ENCODE assay signal across 8 cellular contexts in the genomic region with DNA sequence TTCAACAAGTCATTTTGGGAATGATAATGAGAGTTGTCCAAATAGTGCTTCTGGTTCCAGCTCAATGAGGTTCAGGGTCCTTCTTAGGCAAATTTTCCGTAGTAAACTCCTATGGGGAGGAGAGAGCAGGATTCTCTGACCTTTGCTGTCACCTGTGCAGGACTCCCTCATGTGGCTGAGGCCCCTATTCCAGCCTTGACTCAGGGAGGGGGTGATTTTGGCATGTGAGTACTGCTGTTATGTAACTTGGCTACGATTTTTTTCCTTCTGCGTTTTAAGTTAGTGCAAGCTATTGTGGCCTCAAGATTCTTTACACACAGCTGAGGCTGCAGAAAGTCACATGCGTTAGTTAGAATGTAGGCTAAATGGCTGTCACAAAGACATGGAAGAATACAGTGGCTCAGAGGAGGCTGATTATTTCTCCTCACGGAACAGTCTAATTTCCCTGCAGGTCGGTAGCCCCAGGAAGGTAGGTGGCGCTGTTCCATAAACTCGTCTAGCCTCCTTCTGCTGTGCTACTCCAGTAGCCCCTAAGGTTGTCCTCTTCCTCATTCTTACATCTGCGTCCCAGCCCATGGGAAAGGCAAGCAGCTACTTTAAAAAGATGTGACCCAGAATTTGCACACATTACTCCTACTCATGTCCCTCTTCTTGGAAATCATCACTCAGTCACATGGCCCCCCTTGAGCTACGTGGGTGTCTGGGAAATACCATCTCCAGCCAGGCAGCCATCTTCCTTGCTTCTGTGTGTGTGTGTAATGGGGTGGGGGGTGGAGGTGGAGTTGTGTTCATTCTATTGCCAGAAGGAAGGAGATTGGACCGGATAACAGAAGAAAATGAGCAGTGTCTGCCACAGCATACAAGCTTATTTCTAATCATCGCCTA.
DNase-seq lines count a peak whose midpoint lies in the region; ATAC-seq and TF ChIP-seq lines count a peak whose summit lies in the region.

No MANE protein-coding gene starts in this region.

- TF ChIP-seq EP300 in neural cell (conservative IDR thresholded peaks at IDR 0.05; ENCODE audit: poor library complexity, severe bottlenecking), result no peak

- no peaks in the 10 kb centered on the region for H3F3A ChIP-seq in neural cell (ENCODE audit: insufficient read depth, low read length, poor library complexity, severe bottlenecking)

- H3K36me3 ChIP-seq in neural cell (ENCODE audit: insufficient read depth, low read length), result no peaks in the 10 kb centered on the region

- no peak overlapping the region for H3K9ac ChIP-seq in neural cell (ENCODE audit: low read length)

- TF ChIP-seq RAD21 in neural cell (conservative IDR thresholded peaks at IDR 0.05), result no peak

- no peak overlapping the region for H3K27ac ChIP-seq in neural cell (ENCODE audit: low read length)

- H3K9me2 ChIP-seq in neural cell (ENCODE audit: insufficient read depth, low read length), result no peaks in the 10 kb centered on the region

- H4K20me1 ChIP-seq in neural cell (ENCODE audit: insufficient read depth), result no peaks in the 10 kb centered on the region

- DNase-seq in HT1080 (ENCODE audit: low read depth) (peak; percentile 29), cerebellar cortex (ENCODE audit: low spot score) (peak; percentile 28), AG08395 (ENCODE audit: low spot score) (no peak), islet precursor cell (no peak)

- no peak overlapping the region for H3K4me3 ChIP-seq in neural cell (ENCODE audit: low read length)

- peak; percentile 42 for TF ChIP-seq CTCF in neural cell (IDR thresholded peaks at IDR 0.05; ENCODE audit: poor library complexity, severe bottlenecking)

- no peaks in the 10 kb centered on the region for H3K9me3 ChIP-seq in neural cell (ENCODE audit: low read length)

- H3K4me2 ChIP-seq in neural cell (ENCODE audit: low read length), result no peak overlapping the region

- ATAC-seq in GM18502 (IDR thresholded peaks at IDR 0.05; ENCODE audit: poor library complexity, unreplicated experiment) (peak; percentile 52), HG03354 (IDR thresholded peaks at IDR 0.05; ENCODE audit: poor library complexity, severe bottlenecking, unreplicated experiment) (no peak), HG03159 (IDR thresholded peaks at IDR 0.05; ENCODE audit: unreplicated experiment) (no peak)

- H3K27me3 ChIP-seq in neural cell (ENCODE audit: insufficient read depth, low read depth, low read length), result no peaks in the 10 kb centered on the region

- no peaks in the 10 kb centered on the region for H3K79me2 ChIP-seq in neural cell (replicated peaks; ENCODE audit: insufficient read depth, low read length)

- H2AFZ ChIP-seq in neural cell (ENCODE audit: low read depth, low read length), result no peak overlapping the region

TF ChIP-seq in neural cell, 6 proteins besides CTCF, POLR2A, EP300 and RAD21:
- TF ChIP-seq TAF1 (IDR thresholded peaks at IDR 0.05; ENCODE audit: low read depth) (no peak), POLR2AphosphoS5 (IDR thresholded peaks at IDR 0.05) (no peak)
- TF ChIP-seq, protein P1, sequence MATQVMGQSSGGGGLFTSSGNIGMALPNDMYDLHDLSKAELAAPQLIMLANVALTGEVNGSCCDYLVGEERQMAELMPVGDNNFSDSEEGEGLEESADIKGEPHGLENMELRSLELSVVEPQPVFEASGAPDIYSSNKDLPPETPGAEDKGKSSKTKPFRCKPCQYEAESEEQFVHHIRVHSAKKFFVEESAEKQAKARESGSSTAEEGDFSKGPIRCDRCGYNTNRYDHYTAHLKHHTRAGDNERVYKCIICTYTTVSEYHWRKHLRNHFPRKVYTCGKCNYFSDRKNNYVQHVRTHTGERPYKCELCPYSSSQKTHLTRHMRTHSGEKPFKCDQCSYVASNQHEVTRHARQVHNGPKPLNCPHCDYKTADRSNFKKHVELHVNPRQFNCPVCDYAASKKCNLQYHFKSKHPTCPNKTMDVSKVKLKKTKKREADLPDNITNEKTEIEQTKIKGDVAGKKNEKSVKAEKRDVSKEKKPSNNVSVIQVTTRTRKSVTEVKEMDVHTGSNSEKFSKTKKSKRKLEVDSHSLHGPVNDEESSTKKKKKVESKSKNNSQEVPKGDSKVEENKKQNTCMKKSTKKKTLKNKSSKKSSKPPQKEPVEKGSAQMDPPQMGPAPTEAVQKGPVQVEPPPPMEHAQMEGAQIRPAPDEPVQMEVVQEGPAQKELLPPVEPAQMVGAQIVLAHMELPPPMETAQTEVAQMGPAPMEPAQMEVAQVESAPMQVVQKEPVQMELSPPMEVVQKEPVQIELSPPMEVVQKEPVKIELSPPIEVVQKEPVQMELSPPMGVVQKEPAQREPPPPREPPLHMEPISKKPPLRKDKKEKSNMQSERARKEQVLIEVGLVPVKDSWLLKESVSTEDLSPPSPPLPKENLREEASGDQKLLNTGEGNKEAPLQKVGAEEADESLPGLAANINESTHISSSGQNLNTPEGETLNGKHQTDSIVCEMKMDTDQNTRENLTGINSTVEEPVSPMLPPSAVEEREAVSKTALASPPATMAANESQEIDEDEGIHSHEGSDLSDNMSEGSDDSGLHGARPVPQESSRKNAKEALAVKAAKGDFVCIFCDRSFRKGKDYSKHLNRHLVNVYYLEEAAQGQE (IDR thresholded peaks at IDR 0.05; ENCODE audit: borderline replicate concordance), result no peak

Comparison
In these comparisons a context has a peak if more than half of its experiments do, and no peak if none do; other contexts are left out.
1. DNase-seq: peak in HT1080 (single experiment) and cerebellar cortex (single experiment); none in AG08395 (single experiment) and islet precursor cell (single experiment).